Comparison of ENCODE assay signal across 13 cellular contexts in genomic region chr18:58562146-58562998, GRCh38.
DNase-seq lines count a peak whose midpoint lies in the region; ATAC-seq, FAIRE-seq and TF ChIP-seq lines count a peak whose summit lies in the region.
"Had no signal": no experiment of that assay in that cellular context is flagged by ENCODE, and none has a peak within 500 bp of the region (broad histone marks: within the 10 kb centered on the region; RNA-seq: fewer than 3 reads in every experiment).

No MANE protein-coding gene starts in this region.

- ATAC-seq in GM19035 (IDR thresholded peaks at IDR 0.05; ENCODE audit: unreplicated experiment) (peak; percentile 30), HG03095 (IDR thresholded peaks at IDR 0.05; ENCODE audit: unreplicated experiment) (peak; percentile 21)
- ATAC-seq: right cardiac atrium had no signal

- TF ChIP-seq POLR2A in GM12891 (IDR thresholded peaks at IDR 0.05; ENCODE audit: low read depth, low read length): 0 out of 2 replicates have a peak, but pooled peaks have one; percentile 35

- H3K27ac Mint-ChIP-seq in activated T-helper 2 cell treated with anti-CD3 and anti-CD28 coated beads, Interferon-gamma antibody, Interleukin-2, Interleukin-4, amounts not matched to agents 10 μg/mL and 5 μg/mL and 100 μg/mL, durations not matched to agents 14 hours and 24 hours and 36 hours: peak overlapping the region; percentile 64
- H3K27ac Mint-ChIP-seq: B cell; natural killer cell treated with Interleukin-12 subunit alpha and Interleukin-12 subunit beta and Interleukin-15 and Interleukin-18, amount 100 ng/mL, for 72 hours had no signal

- intact Hi-C loops in activated T-helper 2 cell treated with anti-CD3 and anti-CD28 coated beads, Interferon-gamma antibody, Interleukin-2, Interleukin-4, amounts not matched to agents 10 μg/mL and 5 μg/mL and 100 μg/mL, durations not matched to agents 14 hours and 24 hours and 36 hours (cut with micrococcal nuclease): no loop called here

- H3K4me1 Mint-ChIP-seq in activated T-helper 2 cell treated with anti-CD3 and anti-CD28 coated beads, Interferon-gamma antibody, Interleukin-2, Interleukin-4, amounts not matched to agents 10 μg/mL and 5 μg/mL and 100 μg/mL, durations not matched to agents 14 hours and 24 hours and 36 hours (ENCODE audit: low read depth): peaks cover 25% of the 10 kb centered on the region

- H3K27me3 Mint-ChIP-seq in activated T-helper 2 cell treated with anti-CD3 and anti-CD28 coated beads, Interferon-gamma antibody, Interleukin-2, Interleukin-4, amounts not matched to agents 10 μg/mL and 5 μg/mL and 100 μg/mL, durations not matched to agents 14 hours and 24 hours and 36 hours (ENCODE audit: low read depth): no peaks in the 10 kb centered on the region
- H3K27me3 Mint-ChIP-seq: B cell had no signal

- no peaks in the 10 kb centered on the region for H3K36me3 Mint-ChIP-seq in activated T-helper 2 cell treated with anti-CD3 and anti-CD28 coated beads, Interferon-gamma antibody, Interleukin-2, Interleukin-4, amounts not matched to agents 10 μg/mL and 5 μg/mL and 100 μg/mL, durations not matched to agents 14 hours and 24 hours and 36 hours (ENCODE audit: low read depth)

- H3K9me3 Mint-ChIP-seq in activated T-helper 2 cell treated with anti-CD3 and anti-CD28 coated beads, Interferon-gamma antibody, Interleukin-2, Interleukin-4, amounts not matched to agents 10 μg/mL and 5 μg/mL and 100 μg/mL, durations not matched to agents 14 hours and 24 hours and 36 hours: peaks cover 8% of the 10 kb centered on the region

- DNase-seq in GM12891 (ENCODE audit: insufficient read length, low spot score) (no peak), GM03348 (ENCODE audit: low spot score) (no peak), pons (ENCODE audit: low spot score) (no peak), NCI-H2171 (lab: John Stamatoyannopoulos, UW) (no peak)
- DNase-seq in activated T-helper 2 cell treated with anti-CD3 and anti-CD28 coated beads, Interferon-gamma antibody, Interleukin-2, Interleukin-4, amounts not matched to agents 10 μg/mL and 5 μg/mL and 100 μg/mL, durations not matched to agents 14 hours and 24 hours and 36 hours (ENCODE audit: low spot score): no peak
- DNase-seq in activated CD8-positive, alpha-beta memory T cell treated with anti-CD3 and anti-CD28 coated beads, Interleukin-2, amount 50 U/mL, for 48 hours: no peak
- DNase-seq: DMS53, right cardiac atrium, uterus had no signal

- H3K4me3 Mint-ChIP-seq in activated T-helper 2 cell treated with anti-CD3 and anti-CD28 coated beads, Interferon-gamma antibody, Interleukin-2, Interleukin-4, amounts not matched to agents 10 μg/mL and 5 μg/mL and 100 μg/mL, durations not matched to agents 14 hours and 24 hours and 36 hours (ENCODE audit: low read depth): no peak overlapping the region
- H3K4me3 Mint-ChIP-seq: B cell; natural killer cell treated with Interleukin-12 subunit alpha and Interleukin-12 subunit beta and Interleukin-15 and Interleukin-18, amount 100 ng/mL, for 72 hours had no signal

- FAIRE-seq in GM12891 (lab: Jason Lieb, UNC): peak; percentile 88

TF ChIP-seq in GM12891, 5 proteins besides CTCF, POLR2A, EP300 and RAD21:
- TF ChIP-seq SPI1 (IDR thresholded peaks at IDR 0.05; ENCODE audit: low read depth, low read length) (0 out of 2 replicates have a peak, but pooled peaks have one; percentile 1), TAF1 (IDR thresholded peaks at IDR 0.05; ENCODE audit: low read depth, low read length) (no peak; the same call in 1 of the 2 replicates)
